33 cellular contexts compared by ENCODE assay signal in the genomic region with DNA sequence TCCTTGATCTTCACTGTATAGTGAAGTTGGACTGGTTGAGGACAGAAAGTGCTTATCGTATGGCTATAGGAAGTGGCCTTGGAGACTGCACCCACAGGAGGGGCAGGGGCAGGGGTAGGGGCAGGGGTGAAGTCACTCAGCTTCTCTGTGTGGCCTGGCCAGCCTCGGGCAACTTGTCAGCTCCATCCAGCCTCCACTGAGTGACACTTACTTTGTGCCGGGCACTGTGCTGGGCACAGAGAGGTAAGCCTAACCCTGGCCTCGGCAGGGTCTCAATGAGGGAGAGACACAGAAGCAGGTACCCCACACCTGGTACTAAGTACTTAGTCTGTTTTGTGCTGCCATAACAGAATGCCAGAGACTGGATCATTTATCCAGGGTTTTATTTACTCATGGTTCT.
"Had no signal": no experiment of that assay in that cellular context is flagged by ENCODE, and none has a peak within 500 bp of the region (broad histone marks: within the 10 kb centered on the region; RNA-seq: fewer than 3 reads in every experiment).

No MANE protein-coding gene starts in this region.

- DNase-seq: naive B cell; naive thymus-derived CD8-positive, alpha-beta T cell; nephron progenitor cell; nucleus accumbens; ovary; posterior cingulate gyrus; psoas muscle; right cardiac atrium; right lobe of liver; sigmoid colon; small intestine; spleen; stimulated activated CD4-positive, alpha-beta T cell treated with anti-CD3 and anti-CD28 coated beads, Interleukin-12 subunit alpha, Interleukin-12 subunit beta, amount 100 ng/mL, for 4 hours; stimulated activated CD4-positive, alpha-beta T cell treated with anti-CD3 and anti-CD28 coated beads, Interleukin-1b, Interleukin-23, amount 100 ng/mL, for 48 hours; stimulated activated CD4-positive, alpha-beta T cell treated with anti-CD3 and anti-CD28 coated beads, Interleukin-4, amount 100 ng/mL, for 1 hour; stimulated activated CD4-positive, alpha-beta T cell treated with anti-CD3 and anti-CD28 coated beads, Interleukin-4, amount 100 ng/mL, for 4 hours; stimulated activated CD8-positive, alpha-beta memory T cell treated with anti-CD3 and anti-CD28 coated beads, Interleukin-4, amount 100 ng/mL, for 48 hours; stimulated activated naive CD4-positive, alpha-beta T cell; stimulated activated naive CD8-positive, alpha-beta T cell treated with anti-CD3 and anti-CD28 coated beads, Interleukin-15, amount 100 ng/mL, for 72 hours; stimulated activated naive CD8-positive, alpha-beta T cell treated with anti-CD3 and anti-CD28 coated beads, Interleukin-15, Interleukin-2, amounts not matched to agents 100 U/mL and 50 U/mL, for 24 hours; substantia nigra; testis; tibial artery; transverse colon; upper lobe of right lung; uterus had no signal

- FAIRE-seq: small intestine had no signal

- H3K79me2 ChIP-seq: parathyroid adenoma had no signal

- H3K36me3 ChIP-seq: neutrophil, ovary, right lobe of liver, sigmoid colon, spleen, suprapubic skin, tibial artery, transverse colon, upper lobe of right lung, uterus had no signal

- H3K9me3 ChIP-seq: neutrophil, ovary, psoas muscle, right lobe of liver, sigmoid colon, spleen, suprapubic skin, testis, tibial artery, transverse colon, upper lobe of right lung, uterus had no signal

- H3K9ac ChIP-seq: parathyroid adenoma had no signal

- H3K27ac Mint-ChIP-seq: naive B cell; natural killer cell treated with Interleukin-12 subunit alpha and Interleukin-12 subunit beta and Interleukin-15 and Interleukin-18, amount 100 ng/mL, for 72 hours; nephron progenitor cell; progenitor cell of endocrine pancreas; stimulated activated memory B cell treated with anti-CD40 and anti-IgM and Interleukin-4, amounts not matched to agents 10 μg/mL and 1 μg/mL and 100 μg/mL, for 72 hours; stimulated activated naive CD8-positive, alpha-beta T cell treated with anti-CD3 and anti-CD28 coated beads, Interleukin-15, amount 100 ng/mL, for 72 hours had no signal

- H3K27me3 ChIP-seq: neutrophil, ovary, right lobe of liver, sigmoid colon, suprapubic skin, testis, transverse colon, upper lobe of right lung, uterus had no signal

- H2AFZ ChIP-seq: parathyroid adenoma had no signal

- H3K36me3 Mint-ChIP-seq: naive B cell; natural killer cell treated with Interleukin-12 subunit alpha and Interleukin-12 subunit beta and Interleukin-15 and Interleukin-18, amount 100 ng/mL, for 72 hours; stimulated activated memory B cell treated with anti-CD40 and anti-IgM and Interleukin-4, amounts not matched to agents 10 μg/mL and 1 μg/mL and 100 μg/mL, for 72 hours had no signal

- H3K4me3 ChIP-seq: ovary, psoas muscle, right lobe of liver, sigmoid colon, spleen, suprapubic skin, testis, tibial artery, transverse colon, upper lobe of right lung, uterus had no signal

- H3K4me1 Mint-ChIP-seq: naive thymus-derived CD8-positive, alpha-beta T cell; nephron progenitor cell; stimulated activated memory B cell treated with anti-CD40 and anti-IgM and Interleukin-4, amounts not matched to agents 10 μg/mL and 1 μg/mL and 100 μg/mL, for 72 hours had no signal

- H3K4me1 ChIP-seq: parathyroid adenoma, psoas muscle, right lobe of liver, sigmoid colon, spleen, suprapubic skin, testis, tibial artery, transverse colon, upper lobe of right lung, uterus had no signal

- H3K27ac ChIP-seq: neutrophil, ovary, parathyroid adenoma, psoas muscle, right lobe of liver, sigmoid colon, spleen, suprapubic skin, testis, tibial artery, transverse colon, upper lobe of right lung, uterus had no signal

- H3K9me3 Mint-ChIP-seq: natural killer cell treated with Interleukin-12 subunit alpha and Interleukin-12 subunit beta and Interleukin-15 and Interleukin-18, amount 100 ng/mL, for 72 hours; nephron progenitor cell had no signal

- H3K4me3 Mint-ChIP-seq: naive B cell; naive thymus-derived CD8-positive, alpha-beta T cell; natural killer cell treated with Interleukin-12 subunit alpha and Interleukin-12 subunit beta and Interleukin-15 and Interleukin-18, amount 100 ng/mL, for 72 hours; nephron progenitor cell; neural crest cell; stimulated activated memory B cell treated with anti-CD40 and anti-IgM and Interleukin-4, amounts not matched to agents 10 μg/mL and 1 μg/mL and 100 μg/mL, for 72 hours; stimulated activated naive CD8-positive, alpha-beta T cell treated with anti-CD3 and anti-CD28 coated beads, Interleukin-15, amount 100 ng/mL, for 72 hours had no signal
